11 cellular contexts compared by ENCODE assay signal in the genomic region with DNA sequence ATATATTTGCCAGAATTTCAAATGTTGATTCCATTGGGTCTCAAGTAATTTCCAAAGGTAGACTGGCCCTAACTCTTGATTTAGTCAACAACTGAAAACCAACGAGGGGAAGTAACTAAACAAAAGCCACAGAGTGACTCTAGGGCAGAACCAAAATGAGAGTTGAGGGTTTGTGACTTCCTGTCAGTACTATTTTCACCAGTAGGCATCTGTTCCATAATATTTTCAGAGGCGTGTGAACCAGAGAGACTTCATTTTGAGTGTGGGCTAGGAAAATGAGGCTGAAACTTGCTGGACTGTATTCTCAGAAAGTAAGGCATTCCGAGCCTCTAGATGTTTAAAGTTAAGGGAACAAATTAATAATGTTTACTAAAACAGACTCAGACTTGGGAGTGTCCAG.
DNase-seq lines count a peak whose midpoint lies in the region; ATAC-seq lines count a peak whose summit lies in the region.
"Had no signal": no experiment of that assay in that cellular context is flagged by ENCODE, and none has a peak within 500 bp of the region (broad histone marks: within the 10 kb centered on the region; RNA-seq: fewer than 3 reads in every experiment).

No MANE protein-coding gene starts in this region.

- ATAC-seq in GM18498 (IDR thresholded peaks at IDR 0.05; ENCODE audit: unreplicated experiment), result peak; percentile 98
- peak; percentile 90 for ATAC-seq in GM19467 (IDR thresholded peaks at IDR 0.05; ENCODE audit: unreplicated experiment)
- peak; percentile 95 for ATAC-seq in HG03039 (IDR thresholded peaks at IDR 0.05; ENCODE audit: unreplicated experiment)
- ATAC-seq: SK-N-SH treated with all-trans-retinoic acid at 6 μM for 48 hours had no signal

- peak; percentile 24 for DNase-seq in NAMALWA (ENCODE audit: low spot score)
- DNase-seq in SHP77 (lab: John Stamatoyannopoulos, UW), result no peak
- no peak for DNase-seq in occipital lobe (lab: John Stamatoyannopoulos, UW)
- DNase-seq in activated naive CD4-positive, alpha-beta T cell treated with anti-CD3 and anti-CD28 coated beads, Interleukin-2, amount 50 U/mL, for 16 hours, result no peak
- no peak for DNase-seq in DMS 273 treated with DMSO at 0.1 percent for 48 hours (lab: John Stamatoyannopoulos, UW)
- DNase-seq: glutamatergic neuron, NCI-H146 had no signal
